In the genomic region with DNA sequence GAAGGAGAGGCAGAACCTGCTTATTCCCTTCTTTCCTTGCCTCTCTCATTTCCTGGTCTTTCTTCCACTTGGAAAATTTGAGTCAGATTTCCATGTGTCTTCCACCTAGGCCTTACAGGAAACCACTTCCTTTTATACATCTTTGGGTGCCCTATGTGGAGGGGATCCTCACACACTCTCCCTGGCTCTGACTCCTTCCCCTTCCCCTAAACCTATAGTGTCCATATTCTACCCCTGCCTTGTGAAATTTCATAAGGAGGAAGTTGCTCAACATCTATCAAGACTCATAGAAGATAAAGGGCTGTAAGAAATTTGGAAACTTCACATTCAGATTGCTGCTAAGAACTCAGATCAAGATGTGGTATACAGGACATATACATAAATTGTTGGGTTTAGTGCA, we compare ENCODE assay signal across 18 cellular contexts.
"Had no signal": no experiment of that assay in that cellular context is flagged by ENCODE, and none has a peak within 500 bp of the region (broad histone marks: within the 10 kb centered on the region; RNA-seq: fewer than 3 reads in every experiment).

No MANE protein-coding gene starts in this region.

- H3K27ac Mint-ChIP-seq: activated CD4-positive, alpha-beta T cell treated with anti-CD3 and anti-CD28 coated beads for 36 hours; activated CD8-positive, alpha-beta T cell treated with anti-CD3 and anti-CD28 coated beads, Interleukin-2, amount 10 ng/mL, durations not matched to agents 7 days and 5 days; activated naive CD4-positive, alpha-beta T cell treated with anti-CD3 and anti-CD28 coated beads, Interleukin-2, amount 50 U/mL, for 72 hours; brain; nephron; stimulated activated naive B cell treated with anti-CD40 and anti-IgM and Interleukin-4, amounts not matched to agents 10 μg/mL and 1 μg/mL and 100 μg/mL, for 72 hours; type B pancreatic cell had no signal

- H3K4me3 Mint-ChIP-seq: activated CD4-positive, alpha-beta T cell treated with anti-CD3 and anti-CD28 coated beads for 36 hours; activated CD8-positive, alpha-beta T cell treated with anti-CD3 and anti-CD28 coated beads, Interleukin-2, amount 10 ng/mL, durations not matched to agents 7 days and 5 days; brain; central memory CD8-positive, alpha-beta T cell; immature natural killer cell; nephron; stimulated activated naive B cell treated with anti-CD40 and anti-IgM and Interleukin-4, amounts not matched to agents 10 μg/mL and 1 μg/mL and 100 μg/mL, for 72 hours; type B pancreatic cell had no signal

- H3K27me3 Mint-ChIP-seq: activated CD4-positive, alpha-beta T cell treated with anti-CD3 and anti-CD28 coated beads for 36 hours; type B pancreatic cell had no signal

- H3K36me3 Mint-ChIP-seq: type B pancreatic cell had no signal

- DNase-seq: activated CD4-positive, alpha-beta T cell treated with anti-CD3 and anti-CD28 coated beads for 36 hours; activated CD8-positive, alpha-beta memory T cell treated with anti-CD3 and anti-CD28 coated beads, Interleukin-2, amount 50 U/mL, for 4 hours; activated CD8-positive, alpha-beta T cell treated with anti-CD3 and anti-CD28 coated beads, Interleukin-2, amount 10 ng/mL, durations not matched to agents 7 days and 5 days; activated gamma-delta T cell; activated T-cell treated with anti-CD3 and anti-CD28 coated beads, Interleukin-2, amount 50 U/mL, for 48 hours; amniotic stem cell; cortex of kidney; effector CD8-positive, alpha-beta T cell; head of caudate nucleus; immature natural killer cell; occipital lobe; stimulated activated CD4-positive, alpha-beta T cell treated with anti-CD3 and anti-CD28 coated beads, Interleukin-2, amount 100 ng/mL, for 48 hours; stimulated activated naive B cell treated with anti-CD40 and anti-IgM and Interleukin-4, amounts not matched to agents 10 μg/mL and 1 μg/mL and 100 μg/mL, for 72 hours had no signal

- ATAC-seq: activated CD4-positive, alpha-beta T cell treated with anti-CD3 and anti-CD28 coated beads for 36 hours; activated CD8-positive, alpha-beta T cell treated with anti-CD3 and anti-CD28 coated beads, Interleukin-2, amount 10 ng/mL, durations not matched to agents 7 days and 5 days; activated naive CD4-positive, alpha-beta T cell treated with anti-CD3 and anti-CD28 coated beads, Interleukin-2, amount 50 U/mL, for 72 hours; stimulated activated naive B cell treated with anti-CD40 and anti-IgM and Interleukin-4, amounts not matched to agents 10 μg/mL and 1 μg/mL and 100 μg/mL, for 72 hours had no signal

- H3K4me1 Mint-ChIP-seq: activated CD4-positive, alpha-beta T cell treated with anti-CD3 and anti-CD28 coated beads for 36 hours; brain; central memory CD8-positive, alpha-beta T cell; immature natural killer cell; nephron; stimulated activated naive B cell treated with anti-CD40 and anti-IgM and Interleukin-4, amounts not matched to agents 10 μg/mL and 1 μg/mL and 100 μg/mL, for 72 hours had no signal
